In genomic region chr11:66593650-66594049, GRCh38 we compare ENCODE assay signal across 8 cellular contexts. TPM values are rescaled to one million over a fixed set of nuclear protein-coding genes. Genes with fewer than 3 reads are reported as not detected.
A peak's percentile ranks its signal among the peaks of the same experiment; 100 is the strongest.
DNase-seq lines count a peak whose midpoint lies in the region; ATAC-seq and TF ChIP-seq lines count a peak whose summit lies in the region.

No MANE protein-coding gene starts in this region.

- H3K27me3 ChIP-seq in right atrium auricular region (no peaks in the 10 kb centered on the region), mammary epithelial cell (ENCODE audit: insufficient read depth, low read length) (no peaks in the 10 kb centered on the region)

- no peak for TF ChIP-seq POLR2A in GM18505 (IDR thresholded peaks at IDR 0.05; ENCODE audit: borderline replicate concordance, extremely low read depth, insufficient read depth, insufficient read length)

- intact Hi-C loops in left cardiac atrium (cut with DNase I) = no loop called here
- intact Hi-C loops in mammary epithelial cell (cut with micrococcal nuclease) = loop anchor here (2.0 kb wide), 1 partner anchor 23 kb away; the partner anchor contains the start of gene RBM14
- intact Hi-C loops in mucosa of descending colon (cut with DNase I, micrococcal nuclease) = no loop called here

- H3K27ac ChIP-seq in right atrium auricular region (peak overlapping the region; percentile 83 to 84), mammary epithelial cell (ENCODE audit: insufficient read depth, low read depth, low read length) (no peak overlapping the region)

- dilution Hi-C loops in mammary epithelial cell (cut with HindIII; ENCODE audit: low sequenced_read_pairs) = loop anchor here (5.0 kb wide), 1 partner anchor 51 kb away; no protein-coding TSS in a partner anchor

- no peak overlapping the region for H3K9ac ChIP-seq in mammary epithelial cell (ENCODE audit: insufficient read depth, low read length)

- no peak for ATAC-seq in left cardiac atrium
- ATAC-seq in mucosa of descending colon = no peak
- ATAC-seq in GM18505 (IDR thresholded peaks at IDR 0.05; ENCODE audit: unreplicated experiment) = no peak
- no peak for ATAC-seq in GM21367 (IDR thresholded peaks at IDR 0.05; ENCODE audit: unreplicated experiment)
- no peak for ATAC-seq in GM18517 (IDR thresholded peaks at IDR 0.05; ENCODE audit: unreplicated experiment)

- H3K4me2 ChIP-seq in mammary epithelial cell (ENCODE audit: insufficient read depth, low read depth, low read length) = peak overlapping the region; percentile 92

- peaks cover 9% of the 10 kb centered on the region for H3K79me2 ChIP-seq in mammary epithelial cell (ENCODE audit: insufficient read depth, low read length)

- peak overlapping the region; percentile 59 to 60 for H3K4me3 ChIP-seq in right atrium auricular region
- peak overlapping the region; percentile 45 to 78 (median 73) for H3K4me3 ChIP-seq in mammary epithelial cell (replicated peaks in 1 of 3; ENCODE audit: insufficient read depth in 1 of 3, low read depth in 2 of 3, low read length in 3 of 3)
- H3K4me3 ChIP-seq in mucosa of descending colon = peak overlapping the region; percentile 7

- no TSS peak for BruUV-seq in mammary epithelial cell (replicated peaks; lab: Mats Ljungman, UMichigan)

- H3K9me3 ChIP-seq in right atrium auricular region (no peaks in the 10 kb centered on the region), mammary epithelial cell (replicated peaks; ENCODE audit: insufficient read depth, low read length) (no peaks in the 10 kb centered on the region), mucosa of descending colon (no peaks in the 10 kb centered on the region)

- H2AFZ ChIP-seq in mammary epithelial cell (ENCODE audit: low read depth, low read length) = peak overlapping the region; percentile 96

- no peaks in the 10 kb centered on the region for H3K36me3 ChIP-seq in right atrium auricular region
- no peaks in the 10 kb centered on the region for H3K36me3 ChIP-seq in mammary epithelial cell (ENCODE audit: insufficient read depth, low read length)
- H3K36me3 ChIP-seq in mucosa of descending colon (ENCODE audit: low read depth) = no peaks in the 10 kb centered on the region

- no peaks in the 10 kb centered on the region for H4K20me1 ChIP-seq in mammary epithelial cell (ENCODE audit: insufficient read depth, low read length)

- DNase-seq in right atrium auricular region (ENCODE audit: low spot score) (no peak), left cardiac atrium (no peak), mammary epithelial cell (no peak), mucosa of descending colon (no peak)
- no peak for DNase-seq in stimulated activated CD4-positive, alpha-beta T cell treated with anti-CD3 and anti-CD28 coated beads, Interleukin-1b, Interleukin-23, amount 100 ng/mL, for 48 hours

- TF ChIP-seq CTCF in right atrium auricular region (IDR thresholded peaks at IDR 0.05) (no peak), mammary epithelial cell (conservative IDR thresholded peaks at IDR 0.05 in 1 of 2, IDR thresholded peaks at IDR 0.05 in 1 of 2; ENCODE audit: extremely low read depth in 1 of 2, insufficient read depth in 1 of 2, low read depth in 1 of 2, low read length in 2 of 2) (no peak), mucosa of descending colon (IDR thresholded peaks at IDR 0.05) (no peak)

- H3K4me1 ChIP-seq in right atrium auricular region (peaks cover 0 to 36% of the 10 kb centered on the region in 2 donors), mammary epithelial cell (ENCODE audit: insufficient read depth, low read length) (peaks cover 8% of the 10 kb centered on the region), mucosa of descending colon (ENCODE audit: low read depth) (peaks cover 24% of the 10 kb centered on the region)

- in situ Hi-C loops in mammary epithelial cell (cut with MboI; ENCODE audit: low sequenced_read_pairs in 2 of 2) = no loop called here

- WGBS in mammary epithelial cell (ENCODE audit: low coverage, missing lambda C conversion rate) = 67% methylated on average over 7 of the region's 7 CpGs

- CTCF ChIA-PET in mammary epithelial cell (lab: Charles Lee; ENCODE audit: low non-redundant PET) = no interaction called here

RNA-seq across cellular contexts. Expression of gene CCS, which starts 0.7 kb away (rescaled TPM):
- total RNA-seq in right atrium auricular region (10 to 100 TPM; 13.8 to 18.6 TPM), left cardiac atrium (10 to 100 TPM; 28.3 to 28.6 TPM), mammary epithelial cell (10 to 100 TPM; 21.3 to 31.2 TPM), mucosa of descending colon (10 to 100 TPM; 34.9 to 50.7 (median 42.2) TPM)
- 21.7 TPM for polyA plus RNA-seq in mammary epithelial cell
- polyA minus RNA-seq in mammary epithelial cell = 29.4 TPM

RNA-seq across cellular contexts. Expression of gene CCDC87, which starts 0.8 kb away (rescaled TPM):
- under 1 TPM; 0.26 to 0.86 TPM for total RNA-seq in right atrium auricular region
- under 1 TPM; 0.18 to 0.39 TPM for total RNA-seq in left cardiac atrium
- under 1 TPM; 0.31 to 0.83 TPM for total RNA-seq in mammary epithelial cell
- 0.22 TPM for polyA plus RNA-seq in mammary epithelial cell
- polyA minus RNA-seq in mammary epithelial cell = not detected
- total RNA-seq in mucosa of descending colon = under 1 TPM; 0.32 to 0.63 (median 0.58) TPM

RNA-seq across cellular contexts. Expression of gene RBM14, which starts 22.8 kb away (rescaled TPM):
- total RNA-seq in right atrium auricular region = 10 to 100 TPM; 27.5 to 34.3 TPM
- 10 to 100 TPM; 31.2 to 35.2 TPM for total RNA-seq in left cardiac atrium
- 10 to 100 TPM; 20.0 to 79.3 TPM for total RNA-seq in mammary epithelial cell
- 31.2 TPM for polyA plus RNA-seq in mammary epithelial cell
- polyA minus RNA-seq in mammary epithelial cell = 81.0 TPM
- total RNA-seq in mucosa of descending colon = 10 to 100 TPM; 63.8 to 87.0 (median 72.6) TPM

RNA-seq across cellular contexts. Expression of gene CTSF, which starts 25.2 kb away (rescaled TPM):
- total RNA-seq in right atrium auricular region (100 to 1,000 TPM in 1 of 2 donors, 10 to 100 TPM in 1; 79.1 to 124 TPM), left cardiac atrium (10 to 100 TPM; 51.0 to 71.9 TPM), mammary epithelial cell (10 to 100 TPM in 1 of 2 donors, 1 to 10 TPM in 1; 5.3 to 16.5 TPM), mucosa of descending colon (10 to 100 TPM in 1 of 3 donors, 1 to 10 TPM in 2; 5.8 to 84.3 (median 8.3) TPM)
- 3.8 TPM for polyA plus RNA-seq in mammary epithelial cell
- 0.93 TPM for polyA minus RNA-seq in mammary epithelial cell

RNA-seq across cellular contexts. Expression of gene RBM4, which starts 44.9 kb away (rescaled TPM):
- total RNA-seq in right atrium auricular region (10 to 100 TPM; 51.4 to 53.8 TPM), left cardiac atrium (10 to 100 TPM; 63.6 to 76.7 TPM), mammary epithelial cell (100 to 1,000 TPM in 1 of 2 donors, 10 to 100 TPM in 1; 65.2 to 117 TPM), mucosa of descending colon (100 to 1,000 TPM; 101 to 125 (median 104) TPM)
- polyA plus RNA-seq in mammary epithelial cell = 181 TPM
- polyA minus RNA-seq in mammary epithelial cell = 133 TPM

Comparison
In these comparisons a context has a peak if more than half of its experiments do, and no peak if none do; other contexts are left out.
1. H3K4me3 ChIP-seq: peak in every context shown above with its lines; median percentile 73 in mammary epithelial cell; 60 in right atrium auricular region; 7 in mucosa of descending colon.